Comparison of ENCODE assay signal across 17 cellular contexts in genomic region chr20:63149531-63150207, GRCh38.
DNase-seq lines count a peak whose midpoint lies in the region; ATAC-seq and TF ChIP-seq lines count a peak whose summit lies in the region.
"Had no signal": no experiment of that assay in that cellular context is flagged by ENCODE, and none has a peak within 500 bp of the region (broad histone marks: within the 10 kb centered on the region; RNA-seq: fewer than 3 reads in every experiment).

No MANE protein-coding gene starts in this region.

- H3K4me1 Mint-ChIP-seq in CD14-positive monocyte (no peaks in the 10 kb centered on the region), neural progenitor cell (peaks cover 5% of the 10 kb centered on the region)
- no peaks in the 10 kb centered on the region for H3K4me1 Mint-ChIP-seq in effector memory CD8-positive, alpha-beta T cell (ENCODE audit: low read depth in 2 of 2)

- TF ChIP-seq CTCF in CD14-positive monocyte (IDR thresholded peaks at IDR 0.05) (no peak), neural progenitor cell (IDR thresholded peaks at IDR 0.05) (no peak)

- H3K27me3 ChIP-seq in right cardiac atrium (ENCODE audit: control insufficient read depth, insufficient read depth) (no peaks in the 10 kb centered on the region), neural progenitor cell (no peaks in the 10 kb centered on the region)

- WGBS in right cardiac atrium, result 56% methylated on average over 14 of the region's 14 CpGs

- no peaks in the 10 kb centered on the region for H4K20me1 ChIP-seq in neural progenitor cell (ENCODE audit: low read depth)

- H3K79me2 ChIP-seq in neural progenitor cell (ENCODE audit: low read depth), result no peaks in the 10 kb centered on the region

- no peaks in the 10 kb centered on the region for H3F3A ChIP-seq in neural progenitor cell (ENCODE audit: low read depth)

- H3K9me3 ChIP-seq in right cardiac atrium (ENCODE audit: control insufficient read depth, low read length) (peaks cover 2% of the 10 kb centered on the region), neural progenitor cell (ENCODE audit: low read depth) (peaks cover 8% of the 10 kb centered on the region)

- intact Hi-C loops in CD14-positive monocyte (cut with micrococcal nuclease), result no loop called here
- intact Hi-C loops in right cardiac atrium (cut with DNase I), result no loop called here

- H3K27ac ChIP-seq in angular gyrus (ENCODE audit: low read depth, low read length) (peak overlapping the region; percentile 16), right cardiac atrium (ENCODE audit: low read length) (no peak overlapping the region), neural progenitor cell (no peak overlapping the region)
- H3K27ac ChIP-seq: HL-60, RWPE1 had no signal

- H3K4me1 ChIP-seq in right cardiac atrium (ENCODE audit: control insufficient read depth, insufficient read depth, low read length), result no peaks in the 10 kb centered on the region
- peaks cover 12% of the 10 kb centered on the region for H3K4me1 ChIP-seq in neural progenitor cell
- H3K4me1 ChIP-seq: HAP-1 had no signal

- peaks cover 8% of the 10 kb centered on the region for H3K36me3 ChIP-seq in neural progenitor cell
- H3K36me3 ChIP-seq: HAP-1 had no signal

- H3K36me3 Mint-ChIP-seq in CD14-positive monocyte (no peaks in the 10 kb centered on the region), neural progenitor cell (no peaks in the 10 kb centered on the region)
- no peaks in the 10 kb centered on the region for H3K36me3 Mint-ChIP-seq in effector memory CD8-positive, alpha-beta T cell (ENCODE audit: insufficient read depth)
- H3K36me3 Mint-ChIP-seq: CD8-positive, alpha-beta T cell had no signal

- no peak overlapping the region for H3K4me3 ChIP-seq in right cardiac atrium (ENCODE audit: low read length)
- no peak overlapping the region for H3K4me3 ChIP-seq in neural progenitor cell
- H3K4me3 ChIP-seq: HAP-1 had no signal

- H3K4me3 Mint-ChIP-seq in CD14-positive monocyte, result no peak overlapping the region
- peak overlapping the region; percentile 57 for H3K4me3 Mint-ChIP-seq in neural progenitor cell
- no peak overlapping the region for H3K4me3 Mint-ChIP-seq in effector memory CD8-positive, alpha-beta T cell
- H3K4me3 Mint-ChIP-seq: CD8-positive, alpha-beta T cell had no signal

- peaks cover 6 to 17% (median 13%) of the 10 kb centered on the region in 7 donors for H3K9me3 Mint-ChIP-seq in CD14-positive monocyte
- peaks cover 25% of the 10 kb centered on the region for H3K9me3 Mint-ChIP-seq in neural progenitor cell
- H3K9me3 Mint-ChIP-seq in effector memory CD8-positive, alpha-beta T cell, result peaks cover 11 to 13% of the 10 kb centered on the region in 2 donors

- no peak overlapping the region for H3K27ac Mint-ChIP-seq in CD14-positive monocyte
- no peak overlapping the region for H3K27ac Mint-ChIP-seq in neural progenitor cell
- H3K27ac Mint-ChIP-seq in effector memory CD8-positive, alpha-beta T cell, result no peak overlapping the region
- H3K27ac Mint-ChIP-seq: CD8-positive, alpha-beta T cell had no signal

- H3K27me3 Mint-ChIP-seq in CD14-positive monocyte (ENCODE audit: low read depth in 3 of 3) (peaks cover 8 to 26% (median 13%) of the 10 kb centered on the region in 3 donors), neural progenitor cell (ENCODE audit: insufficient read depth, low read depth) (peaks cover 6% of the 10 kb centered on the region)
- peaks cover 46 to 70% of the 10 kb centered on the region in 2 donors for H3K27me3 Mint-ChIP-seq in effector memory CD8-positive, alpha-beta T cell

- H3K9ac ChIP-seq in neural progenitor cell, result no peak overlapping the region
- H3K9ac ChIP-seq: SK-N-SH had no signal

- ATAC-seq in right cardiac atrium (no peak), HG03139 (IDR thresholded peaks at IDR 0.05; ENCODE audit: unreplicated experiment) (no peak)
- no peak for ATAC-seq in effector memory CD8-positive, alpha-beta T cell (replicated peaks)
- ATAC-seq: CD8-positive, alpha-beta T cell had no signal

- no peak overlapping the region for H2AFZ ChIP-seq in neural progenitor cell (replicated peaks)

- DNase-seq in CD14-positive monocyte (ENCODE audit: low spot score) (peak; percentile 21), right cardiac atrium (peak in 2 of 3 donors; percentile 2 to 17), neural progenitor cell (ENCODE audit: low spot score) (no peak), ecto neural progenitor cell (ENCODE audit: low spot score) (no peak)
- DNase-seq in activated CD4-positive, CD25-positive, alpha-beta regulatory T cell treated with anti-CD3 and anti-CD28 coated beads, Interleukin-2, amount 50 U/mL, for 72 hours, result no peak
- DNase-seq in effector memory CD8-positive, alpha-beta T cell, result no peak
- DNase-seq: CD8-positive, alpha-beta T cell; DMS79; NCI-H1417; NCI-H187 treated with DMSO at 0.1 percent for 48 hours; OCI-M1; SK-N-SH had no signal

- no peak overlapping the region for H3K4me2 ChIP-seq in neural progenitor cell
- H3K4me2 ChIP-seq: SK-N-SH had no signal

Comparison
In these comparisons a context has a peak if more than half of its experiments do, and no peak if none do; other contexts are left out.
1. DNase-seq: peak in CD14-positive monocyte (single experiment) and right cardiac atrium (2 of 3); none in neural progenitor cell (single experiment), ecto neural progenitor cell (single experiment), activated CD4-positive, CD25-positive, alpha-beta regulatory T cell treated with anti-CD3 and anti-CD28 coated beads, Interleukin-2, amount 50 U/mL, for 72 hours (single experiment) and effector memory CD8-positive, alpha-beta T cell (0 of 3).